ENCODE assay signal across 16 cellular contexts in genomic region chr18:13260927-13261471, GRCh38. TPM values are rescaled to one million over a fixed set of nuclear protein-coding genes. Genes with fewer than 3 reads are reported as not detected.
DNase-seq lines count a peak whose midpoint lies in the region; ATAC-seq, FAIRE-seq and TF ChIP-seq lines count a peak whose summit lies in the region.
"Had no signal": no experiment of that assay in that cellular context is flagged by ENCODE, and none has a peak within 500 bp of the region (broad histone marks: within the 10 kb centered on the region; RNA-seq: fewer than 3 reads in every experiment).

No MANE protein-coding gene starts in this region.

- H3K36me3 Mint-ChIP-seq in activated naive CD8-positive, alpha-beta T cell treated with anti-CD3 and anti-CD28 coated beads, Interleukin-2, amount 10 ng/mL, durations not matched to agents 7 days and 5 days, result no peaks in the 10 kb centered on the region
- H3K36me3 Mint-ChIP-seq in activated naive CD8-positive, alpha-beta T cell treated with anti-CD3 and anti-CD28 coated beads, Interleukin-2, amount 50 U/mL, for 24 hours (ENCODE audit: low read depth), result no peaks in the 10 kb centered on the region

- no peak for TF ChIP-seq CTCF in endothelial cell of umbilical vein (IDR thresholded peaks at IDR 0.05; ENCODE audit: extremely low read depth in 1 of 2, insufficient read depth in 1 of 2, low read depth in 1 of 2, low read length in 2 of 2)
- TF ChIP-seq CTCF in prostate gland (IDR thresholded peaks at IDR 0.05), result no peak
- TF ChIP-seq CTCF in transverse colon (IDR thresholded peaks at IDR 0.05), result no peak
- TF ChIP-seq CTCF in RWPE1 (conservative IDR thresholded peaks at IDR 0.05; ENCODE audit: low read depth), result no peak

- in situ Hi-C loops in transverse colon (cut with MboI; ENCODE audit: low pct_ligation_motif_present in 1 of 4, low pct_unique_long_range_greater_than_20kb in 1 of 4, low sequenced_read_pairs in 3 of 4), result no loop called here

- no peaks in the 10 kb centered on the region for H4K20me1 ChIP-seq in endothelial cell of umbilical vein (replicated peaks; ENCODE audit: control insufficient read depth, extremely low read depth, insufficient read depth, low read length)

- intact Hi-C loops in endothelial cell of umbilical vein (cut with micrococcal nuclease) (loop anchor here (2.0 to 10.0 kb wide), 5 partner anchors 44 to 236 kb away; no protein-coding TSS in a partner anchor), prostate gland (cut with DNase I) (loop anchor here (2.0 to 10.0 kb wide), 7 partner anchors 40 to 466 kb away; partner anchors contain the start of genes CEP192, FAM210A and RNMT), transverse colon (cut with DNase I; ENCODE audit: low total_unique reads) (no loop called here)

- no peak overlapping the region for H3K9ac ChIP-seq in endothelial cell of umbilical vein (replicated peaks; ENCODE audit: extremely low read depth, insufficient read depth, low read length)

- ATAC-seq in activated naive CD8-positive, alpha-beta T cell treated with anti-CD3 and anti-CD28 coated beads, Interleukin-2, amount 10 ng/mL, durations not matched to agents 7 days and 5 days (ENCODE audit: low read depth), result no peak
- ATAC-seq in activated naive CD8-positive, alpha-beta T cell treated with anti-CD3 and anti-CD28 coated beads, Interleukin-2, amount 50 U/mL, for 24 hours, result no peak
- ATAC-seq in HG03342 (IDR thresholded peaks at IDR 0.05; ENCODE audit: unreplicated experiment), result no peak

- no peak overlapping the region for H3K4me3 ChIP-seq in endothelial cell of umbilical vein (replicated peaks in 1 of 3; ENCODE audit: insufficient read depth in 1 of 3, low read depth in 1 of 3, low read length in 3 of 3)
- no peak overlapping the region for H3K4me3 ChIP-seq in prostate gland
- no peak overlapping the region for H3K4me3 ChIP-seq in transverse colon
- H3K4me3 ChIP-seq: mucosa of descending colon, tibial nerve had no signal

- peaks cover 21% of the 10 kb centered on the region for H3K4me1 Mint-ChIP-seq in activated naive CD8-positive, alpha-beta T cell treated with anti-CD3 and anti-CD28 coated beads, Interleukin-2, amount 10 ng/mL, durations not matched to agents 7 days and 5 days
- H3K4me1 Mint-ChIP-seq in activated naive CD8-positive, alpha-beta T cell treated with anti-CD3 and anti-CD28 coated beads, Interleukin-2, amount 50 U/mL, for 24 hours, result peaks cover 41% of the 10 kb centered on the region

- no peak overlapping the region for H3K27ac Mint-ChIP-seq in activated naive CD8-positive, alpha-beta T cell treated with anti-CD3 and anti-CD28 coated beads, Interleukin-2, amount 10 ng/mL, durations not matched to agents 7 days and 5 days
- no peak overlapping the region for H3K27ac Mint-ChIP-seq in activated naive CD8-positive, alpha-beta T cell treated with anti-CD3 and anti-CD28 coated beads, Interleukin-2, amount 50 U/mL, for 24 hours
- H3K27ac Mint-ChIP-seq: activated CD4-positive, alpha-beta memory T cell treated with anti-CD3 and anti-CD28 coated beads, Interleukin-2, amount 10 ng/mL, durations not matched to agents 7 days and 5 days had no signal

- peaks cover 9% of the 10 kb centered on the region for H3K27me3 Mint-ChIP-seq in activated naive CD8-positive, alpha-beta T cell treated with anti-CD3 and anti-CD28 coated beads, Interleukin-2, amount 10 ng/mL, durations not matched to agents 7 days and 5 days
- H3K27me3 Mint-ChIP-seq in activated naive CD8-positive, alpha-beta T cell treated with anti-CD3 and anti-CD28 coated beads, Interleukin-2, amount 50 U/mL, for 24 hours, result peaks cover 1% of the 10 kb centered on the region

- no peaks in the 10 kb centered on the region for H3K36me3 ChIP-seq in endothelial cell of umbilical vein (ENCODE audit: control insufficient read depth in 2 of 2, extremely low read depth in 1 of 2, insufficient read depth in 2 of 2, low read length in 2 of 2)
- no peaks in the 10 kb centered on the region for H3K36me3 ChIP-seq in prostate gland
- H3K36me3 ChIP-seq in transverse colon, result no peaks in the 10 kb centered on the region
- H3K36me3 ChIP-seq: tibial nerve had no signal

- no peaks in the 10 kb centered on the region for H3K9me1 ChIP-seq in endothelial cell of umbilical vein (replicated peaks; ENCODE audit: control insufficient read depth, extremely low read depth, insufficient read depth, low read length)

- TF ChIP-seq EP300 in transverse colon (IDR thresholded peaks at IDR 0.05; ENCODE audit: low read depth), result no peak

- POLR2A ChIA-PET in activated naive CD8-positive, alpha-beta T cell treated with anti-CD3 and anti-CD28 coated beads, Interleukin-2, amount 10 ng/mL, durations not matched to agents 7 days and 5 days (lab: Charles Lee), result no interaction called here
- POLR2A ChIA-PET in endothelial cell of umbilical vein (lab: Charles Lee) (no interaction called here), RWPE1 (lab: Yijun Ruan, JAX; ENCODE audit: low non-redundant PET) (no interaction called here)

- WGBS in prostate gland, result 63% methylated on average over 7 of the region's 7 CpGs
- 68% methylated on average over 7 of the region's 7 CpGs; no CpG with 5 or more reads in 1 of the 2 donors for WGBS in transverse colon (ENCODE audit: low coverage in 1 of 2), 2 donors

- H3K4me3 Mint-ChIP-seq in activated naive CD8-positive, alpha-beta T cell treated with anti-CD3 and anti-CD28 coated beads, Interleukin-2, amount 10 ng/mL, durations not matched to agents 7 days and 5 days, result no peak overlapping the region
- H3K4me3 Mint-ChIP-seq in activated naive CD8-positive, alpha-beta T cell treated with anti-CD3 and anti-CD28 coated beads, Interleukin-2, amount 50 U/mL, for 24 hours, result no peak overlapping the region
- H3K4me3 Mint-ChIP-seq: activated CD4-positive, alpha-beta memory T cell treated with anti-CD3 and anti-CD28 coated beads, Interleukin-2, amount 10 ng/mL, durations not matched to agents 7 days and 5 days had no signal

- H3K79me2 ChIP-seq in endothelial cell of umbilical vein (ENCODE audit: control insufficient read depth, insufficient read depth, low read length), result no peaks in the 10 kb centered on the region

- no TSS peak for BruUV-seq in endothelial cell of umbilical vein (replicated peaks; lab: Mats Ljungman, UMichigan)

- H3K4me1 ChIP-seq in endothelial cell of umbilical vein (ENCODE audit: control insufficient read depth, extremely low read depth, insufficient read depth, low read length) (peaks cover 22% of the 10 kb centered on the region), prostate gland (replicated peaks) (peaks cover 9% of the 10 kb centered on the region), transverse colon (peaks cover 13 to 48% (median 34%) of the 10 kb centered on the region in 4 donors)

- peak overlapping the region; percentile 16 for H3K27ac ChIP-seq in endothelial cell of umbilical vein (ENCODE audit: insufficient read depth, low read depth, low read length)
- peak overlapping the region; percentile 46 to 50 for H3K27ac ChIP-seq in prostate gland
- peak overlapping the region; percentile 25 to 69 (median 58) for H3K27ac ChIP-seq in transverse colon
- no peak overlapping the region for H3K27ac ChIP-seq in RWPE1

- peaks cover 0 to 5% of the 10 kb centered on the region in 2 experiments for H3K27me3 ChIP-seq in endothelial cell of umbilical vein (ENCODE audit: control insufficient read depth in 2 of 2, insufficient read depth in 2 of 2, low read length in 2 of 2)
- H3K27me3 ChIP-seq in prostate gland (replicated peaks; ENCODE audit: insufficient read depth), result no peaks in the 10 kb centered on the region
- H3K27me3 ChIP-seq in transverse colon, result no peaks in the 10 kb centered on the region
- H3K27me3 ChIP-seq: tibial nerve had no signal

- FAIRE-seq in endothelial cell of umbilical vein (lab: Jason Lieb, UNC), result no peak
- FAIRE-seq: endometrium had no signal

- H3K9me3 Mint-ChIP-seq in activated naive CD8-positive, alpha-beta T cell treated with anti-CD3 and anti-CD28 coated beads, Interleukin-2, amount 10 ng/mL, durations not matched to agents 7 days and 5 days, result no peaks in the 10 kb centered on the region
- no peaks in the 10 kb centered on the region for H3K9me3 Mint-ChIP-seq in activated naive CD8-positive, alpha-beta T cell treated with anti-CD3 and anti-CD28 coated beads, Interleukin-2, amount 50 U/mL, for 24 hours
- H3K9me3 Mint-ChIP-seq: activated CD4-positive, alpha-beta memory T cell treated with anti-CD3 and anti-CD28 coated beads, Interleukin-2, amount 10 ng/mL, durations not matched to agents 7 days and 5 days had no signal

- peak overlapping the region; percentile 67 for H3K4me2 ChIP-seq in endothelial cell of umbilical vein (ENCODE audit: insufficient read depth, low read length)

- no peak overlapping the region for H2AFZ ChIP-seq in endothelial cell of umbilical vein (ENCODE audit: low read depth, low read length)

- H3K9me3 ChIP-seq in endothelial cell of umbilical vein (replicated peaks; ENCODE audit: control insufficient read depth, insufficient read depth, low read length) (no peaks in the 10 kb centered on the region), prostate gland (no peaks in the 10 kb centered on the region), transverse colon (no peaks in the 10 kb centered on the region)
- H3K9me3 ChIP-seq: mucosa of descending colon, tibial nerve had no signal

- CTCF ChIA-PET in endothelial cell of umbilical vein (lab: Charles Lee), result no interaction called here
- CTCF ChIA-PET in RWPE1 (lab: Yijun Ruan, JAX), result interaction anchor here (0.6 kb wide), 2 partner anchors 26 to 111 kb away, joined by 3 to 4 read pairs; no protein-coding TSS in a partner anchor

- DNase-seq in activated naive CD8-positive, alpha-beta T cell treated with anti-CD3 and anti-CD28 coated beads, Interleukin-2, amount 10 ng/mL, durations not matched to agents 7 days and 5 days, result peak; percentile 10
- no peak for DNase-seq in activated naive CD8-positive, alpha-beta T cell treated with anti-CD3 and anti-CD28 coated beads, Interleukin-2, amount 50 U/mL, for 24 hours
- no peak for DNase-seq in endothelial cell of umbilical vein (ENCODE audit: low read depth, low spot score)
- DNase-seq in prostate gland (ENCODE audit: low spot score), result no peak
- no peak for DNase-seq in transverse colon
- DNase-seq in GF-D8 (lab: John Stamatoyannopoulos, UW), result no peak
- no peak for DNase-seq in RWPE1 (ENCODE audit: low spot score)
- DNase-seq: activated CD4-positive, alpha-beta memory T cell treated with anti-CD3 and anti-CD28 coated beads, Interleukin-2, amount 10 ng/mL, durations not matched to agents 7 days and 5 days; central memory CD4-positive, alpha-beta T cell; mucosa of descending colon; NCI-H1930; NCI-H510A treated with DMSO at 0.1 percent for 48 hours had no signal

- dilution Hi-C loops in endothelial cell of umbilical vein (cut with MboI; ENCODE audit: extremely low pct_ligation_motif_present, low sequenced_read_pairs), result no loop called here

- no peak for TF ChIP-seq POLR2A in endothelial cell of umbilical vein (IDR thresholded peaks at IDR 0.05; ENCODE audit: low read depth, low read length)
- TF ChIP-seq POLR2A in prostate gland (IDR thresholded peaks at IDR 0.05), result no peak
- TF ChIP-seq POLR2A in transverse colon (IDR thresholded peaks at IDR 0.05), result no peak

RNA-seq across cellular contexts. Expression of gene LDLRAD4, which starts 42.4 kb away (rescaled TPM):
- 10 to 100 TPM; 40.3 to 44.3 TPM for total RNA-seq in activated naive CD8-positive, alpha-beta T cell treated with anti-CD3 and anti-CD28 coated beads, Interleukin-2, amount 10 ng/mL, durations not matched to agents 7 days and 5 days
- total RNA-seq in endothelial cell of umbilical vein (6.5 and 7.2 TPM in 2 replicates), prostate gland (100 to 1,000 TPM in 1 of 2 donors, 10 to 100 TPM in 1; 59.9 to 107 TPM), transverse colon (100 to 1,000 TPM in 1 of 4 donors, 10 to 100 TPM in 3; 34.8 to 277 (median 60.6) TPM)
- 5.2 and 5.3 TPM in 2 replicates for polyA plus RNA-seq in endothelial cell of umbilical vein
- 2.6 and 3.1 TPM in 2 replicates for polyA plus RNA-seq in endothelial cell of umbilical vein (2011; cell fraction: cytosol; rRNA removed)
- polyA plus RNA-seq in endothelial cell of umbilical vein (2011; cell fraction: nucleus; rRNA removed), result 7.2 and 7.7 TPM in 2 replicates
- 1.2 and 2.7 TPM in 2 replicates for polyA plus RNA-seq in endothelial cell of umbilical vein (2012)
- 19.6 and 20.5 TPM in 2 replicates for polyA minus RNA-seq in endothelial cell of umbilical vein
- polyA minus RNA-seq in endothelial cell of umbilical vein (2011; cell fraction: cytosol; rRNA and poly(A)+ RNA removed), result not detected
- polyA minus RNA-seq in endothelial cell of umbilical vein (2011; cell fraction: nucleus; rRNA and poly(A)+ RNA removed), result 18.2 and 29.6 TPM in 2 replicates
- total RNA-seq: HT1080 had no signal
